In genomic region chr15:89105147-89105546, GRCh38 we compare ENCODE assay signal across 8 cellular contexts. TPM values are rescaled to one million over a fixed set of nuclear protein-coding genes. Genes with fewer than 3 reads are reported as not detected.
DNase-seq lines count a peak whose midpoint lies in the region; ATAC-seq and TF ChIP-seq lines count a peak whose summit lies in the region.

No MANE protein-coding gene starts in this region.

- peak overlapping the region; percentile 54 for H3K4me2 ChIP-seq in osteoblast (ENCODE audit: insufficient read depth, low read length)

- peak overlapping the region; percentile 91 for H3K27ac ChIP-seq in RWPE2 (ENCODE audit: poor library complexity, severe bottlenecking)
- H3K27ac ChIP-seq in osteoblast (ENCODE audit: low read depth, low read length): peak overlapping the region; percentile 98

- peaks cover 29% of the 10 kb centered on the region for H3K36me3 ChIP-seq in RWPE2 (ENCODE audit: low read depth)
- peaks cover 10% of the 10 kb centered on the region for H3K36me3 ChIP-seq in osteoblast (ENCODE audit: insufficient read depth, low read length)

- TF ChIP-seq CTCF in AG09319 (IDR thresholded peaks at IDR 0.05; ENCODE audit: low read depth, low read length): no peak
- TF ChIP-seq CTCF in RWPE2 (IDR thresholded peaks at IDR 0.05; ENCODE audit: poor library complexity, severe bottlenecking): no peak
- TF ChIP-seq CTCF in fibroblast of the aortic adventitia (IDR thresholded peaks at IDR 0.05; ENCODE audit: insufficient read depth, low read length): no peak
- no peak for TF ChIP-seq CTCF in osteoblast (IDR thresholded peaks at IDR 0.05; ENCODE audit: extremely low read depth, low read depth, low read length)

- DNase-seq in AG09319 (ENCODE audit: extremely low read depth, low read depth) (peak; percentile 83), RWPE2 (ENCODE audit: low spot score) (no peak), fibroblast of the aortic adventitia (ENCODE audit: low read depth) (peak; percentile 97), osteoblast (ENCODE audit: insufficient read length, low spot score, missing footprints) (peak; percentile 67), OCI-M1 (lab: John Stamatoyannopoulos, UW) (no peak)

- peaks cover 67% of the 10 kb centered on the region for H3K79me2 ChIP-seq in osteoblast (ENCODE audit: insufficient read depth, low read length)

- H3K9me3 ChIP-seq in RWPE2 (ENCODE audit: severe bottlenecking) (no peaks in the 10 kb centered on the region), osteoblast (ENCODE audit: low read depth, low read length) (no peaks in the 10 kb centered on the region)

- H3K27me3 ChIP-seq in RWPE2 (ENCODE audit: insufficient read depth, poor library complexity, severe bottlenecking) (no peaks in the 10 kb centered on the region), osteoblast (ENCODE audit: insufficient read depth, low read length) (no peaks in the 10 kb centered on the region)

- H3K4me1 ChIP-seq in RWPE2 (ENCODE audit: insufficient read depth, poor library complexity, severe bottlenecking): peaks cover 62% of the 10 kb centered on the region
- H3K4me1 ChIP-seq in osteoblast (ENCODE audit: insufficient read depth, low read length): peaks cover 67% of the 10 kb centered on the region

- no peaks in the 10 kb centered on the region for H4K20me1 ChIP-seq in osteoblast (ENCODE audit: insufficient read depth, low read length)

- no peak overlapping the region for H2AFZ ChIP-seq in osteoblast (ENCODE audit: low read length)

- H3K4me3 ChIP-seq in RWPE2 (ENCODE audit: severe bottlenecking) (no peak overlapping the region), fibroblast of the aortic adventitia (ENCODE audit: low read depth, low read length) (no peak overlapping the region), osteoblast (ENCODE audit: insufficient read depth, low read length) (no peak overlapping the region)

- ATAC-seq in RWPE2 (ENCODE audit: low read depth) (peak; percentile 59), HG03175 (IDR thresholded peaks at IDR 0.05; ENCODE audit: unreplicated experiment) (no peak), GM19395 (IDR thresholded peaks at IDR 0.05; ENCODE audit: unreplicated experiment) (no peak), GM18907 (IDR thresholded peaks at IDR 0.05; ENCODE audit: unreplicated experiment) (no peak)

RNA-seq across cellular contexts. Expression of gene ABHD2, which starts 16.9 kb away (rescaled TPM):
- 34.5 and 100 TPM in 2 replicates for total RNA-seq in fibroblast of the aortic adventitia (ENCODE audit: low replicate concordance)
- 115 and 151 TPM in 2 replicates for total RNA-seq in osteoblast

Comparison
In these comparisons a context has a peak if more than half of its experiments do, and no peak if none do; other contexts are left out.
1. DNase-seq: peak in AG09319 (single experiment), fibroblast of the aortic adventitia (single experiment) and osteoblast (single experiment); none in RWPE2 (single experiment) and OCI-M1 (single experiment).